Comparison of ENCODE assay signal across 2 cellular contexts in genomic region chr12:116691636-116692035, GRCh38.
TF ChIP-seq lines count a peak whose summit lies in the region.

No MANE protein-coding gene starts in this region.

TF ChIP-seq in HepG2, 621 proteins besides CTCF, POLR2A, EP300 and RAD21:
- TF ChIP-seq SMARCC2 (IDR thresholded peaks at IDR 0.05): no peak
- no peak for TF ChIP-seq CEBPG (CRISPR knock-in tag; IDR thresholded peaks at IDR 0.05)
- no peak for TF ChIP-seq ZNF451 (CRISPR knock-in tag; IDR thresholded peaks at IDR 0.05)
- no peak for TF ChIP-seq ASH2L (IDR thresholded peaks at IDR 0.05; ENCODE audit: insufficient read length, low read depth, low read length)
- TF ChIP-seq, protein P1, sequence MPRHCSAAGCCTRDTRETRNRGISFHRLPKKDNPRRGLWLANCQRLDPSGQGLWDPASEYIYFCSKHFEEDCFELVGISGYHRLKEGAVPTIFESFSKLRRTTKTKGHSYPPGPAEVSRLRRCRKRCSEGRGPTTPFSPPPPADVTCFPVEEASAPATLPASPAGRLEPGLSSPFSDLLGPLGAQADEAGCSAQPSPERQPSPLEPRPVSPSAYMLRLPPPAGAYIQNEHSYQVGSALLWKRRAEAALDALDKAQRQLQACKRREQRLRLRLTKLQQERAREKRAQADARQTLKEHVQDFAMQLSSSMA (CRISPR knock-in tag; IDR thresholded peaks at IDR 0.05): no peak
- no peak for TF ChIP-seq ZEB1 (IDR thresholded peaks at IDR 0.05; ENCODE audit: insufficient replicate concordance, low read depth)
- TF ChIP-seq DMAP1 (CRISPR knock-in tag; IDR thresholded peaks at IDR 0.05): no peak
- TF ChIP-seq, protein P2, sequence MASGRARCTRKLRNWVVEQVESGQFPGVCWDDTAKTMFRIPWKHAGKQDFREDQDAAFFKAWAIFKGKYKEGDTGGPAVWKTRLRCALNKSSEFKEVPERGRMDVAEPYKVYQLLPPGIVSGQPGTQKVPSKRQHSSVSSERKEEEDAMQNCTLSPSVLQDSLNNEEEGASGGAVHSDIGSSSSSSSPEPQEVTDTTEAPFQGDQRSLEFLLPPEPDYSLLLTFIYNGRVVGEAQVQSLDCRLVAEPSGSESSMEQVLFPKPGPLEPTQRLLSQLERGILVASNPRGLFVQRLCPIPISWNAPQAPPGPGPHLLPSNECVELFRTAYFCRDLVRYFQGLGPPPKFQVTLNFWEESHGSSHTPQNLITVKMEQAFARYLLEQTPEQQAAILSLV (CRISPR knock-in tag; IDR thresholded peaks at IDR 0.05; ENCODE audit: borderline replicate concordance): no peak
- no peak for TF ChIP-seq SMC3 (IDR thresholded peaks at IDR 0.05; ENCODE audit: low read length)
- TF ChIP-seq, protein P3, sequence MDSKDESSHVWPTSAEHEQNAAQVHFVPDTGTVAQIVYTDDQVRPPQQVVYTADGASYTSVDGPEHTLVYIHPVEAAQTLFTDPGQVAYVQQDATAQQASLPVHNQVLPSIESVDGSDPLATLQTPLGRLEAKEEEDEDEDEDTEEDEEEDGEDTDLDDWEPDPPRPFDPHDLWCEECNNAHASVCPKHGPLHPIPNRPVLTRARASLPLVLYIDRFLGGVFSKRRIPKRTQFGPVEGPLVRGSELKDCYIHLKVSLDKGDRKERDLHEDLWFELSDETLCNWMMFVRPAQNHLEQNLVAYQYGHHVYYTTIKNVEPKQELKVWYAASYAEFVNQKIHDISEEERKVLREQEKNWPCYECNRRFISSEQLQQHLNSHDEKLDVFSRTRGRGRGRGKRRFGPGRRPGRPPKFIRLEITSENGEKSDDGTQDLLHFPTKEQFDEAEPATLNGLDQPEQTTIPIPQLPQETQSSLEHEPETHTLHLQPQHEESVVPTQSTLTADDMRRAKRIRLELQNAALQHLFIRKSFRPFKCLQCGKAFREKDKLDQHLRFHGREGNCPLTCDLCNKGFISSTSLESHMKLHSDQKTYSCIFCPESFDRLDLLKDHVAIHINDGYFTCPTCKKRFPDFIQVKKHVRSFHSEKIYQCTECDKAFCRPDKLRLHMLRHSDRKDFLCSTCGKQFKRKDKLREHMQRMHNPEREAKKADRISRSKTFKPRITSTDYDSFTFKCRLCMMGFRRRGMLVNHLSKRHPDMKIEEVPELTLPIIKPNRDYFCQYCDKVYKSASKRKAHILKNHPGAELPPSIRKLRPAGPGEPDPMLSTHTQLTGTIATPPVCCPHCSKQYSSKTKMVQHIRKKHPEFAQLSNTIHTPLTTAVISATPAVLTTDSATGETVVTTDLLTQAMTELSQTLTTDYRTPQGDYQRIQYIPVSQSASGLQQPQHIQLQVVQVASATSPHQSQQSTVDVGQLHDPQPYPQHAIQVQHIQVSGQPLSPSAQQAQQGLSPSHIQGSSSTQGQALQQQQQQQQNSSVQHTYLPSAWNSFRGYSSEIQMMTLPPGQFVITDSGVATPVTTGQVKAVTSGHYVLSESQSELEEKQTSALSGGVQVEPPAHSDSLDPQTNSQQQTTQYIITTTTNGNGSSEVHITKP (CRISPR knock-in tag; IDR thresholded peaks at IDR 0.05; ENCODE audit: low read depth): no peak
- peak; percentile 84 to 89 for TF ChIP-seq MAFK (conservative IDR thresholded peaks at IDR 0.05 in 1 of 2, IDR thresholded peaks at IDR 0.05 in 1 of 2; ENCODE audit: low read length in 2 of 2)
- TF ChIP-seq REXO4 (CRISPR knock-in tag; IDR thresholded peaks at IDR 0.05; ENCODE audit: borderline replicate concordance): no peak
- TF ChIP-seq ZSCAN20 (CRISPR knock-in tag; IDR thresholded peaks at IDR 0.05; ENCODE audit: borderline replicate concordance): no peak
- peak; percentile 83 for TF ChIP-seq MAFF (IDR thresholded peaks at IDR 0.05; ENCODE audit: low read depth, low read length)
- TF ChIP-seq MAZ (IDR thresholded peaks at IDR 0.05; ENCODE audit: borderline replicate concordance, low read depth, low read length): no peak
- no peak for TF ChIP-seq MAZ (CRISPR knock-in tag; IDR thresholded peaks at IDR 0.05; ENCODE audit: low read depth)

TF ChIP-seq in IMR-90, 13 proteins besides CTCF, POLR2A, EP300 and RAD21:
- TF ChIP-seq RCOR1 (IDR thresholded peaks at IDR 0.05; ENCODE audit: insufficient replicate concordance, low read length) (no peak), MAFK (IDR thresholded peaks at IDR 0.05; ENCODE audit: low read depth, low read length) (peak; percentile 74), ELK1 (IDR thresholded peaks at IDR 0.05; ENCODE audit: borderline replicate concordance, low read depth, low read length) (no peak), CEBPB (IDR thresholded peaks at IDR 0.05; ENCODE audit: low read depth, low read length) (no peak)
TF ChIP-seq in IMR-90: peak in this region for 1.
